19 cellular contexts compared by ENCODE assay signal in genomic region chr17:80677214-80677756, GRCh38.
DNase-seq lines count a peak whose midpoint lies in the region; ATAC-seq lines count a peak whose summit lies in the region.
"Had no signal": no experiment of that assay in that cellular context is flagged by ENCODE, and none has a peak within 500 bp of the region (broad histone marks: within the 10 kb centered on the region; RNA-seq: fewer than 3 reads in every experiment).

No MANE protein-coding gene starts in this region.

- H3K36me3 Mint-ChIP-seq in activated CD4-positive, alpha-beta T cell treated with anti-CD3 and anti-CD28 coated beads for 36 hours (ENCODE audit: low read depth): peaks cover 15% of the 10 kb centered on the region
- H3K36me3 Mint-ChIP-seq in stimulated activated naive CD8-positive, alpha-beta T cell treated with anti-CD3 and anti-CD28 coated beads, Interleukin-15, Interleukin-2, amounts not matched to agents 100 ng/mL and 50 ng/mL, for 24 hours (ENCODE audit: low read depth): peaks cover 14% of the 10 kb centered on the region
- peaks cover 6% of the 10 kb centered on the region for H3K36me3 Mint-ChIP-seq in activated naive CD8-positive, alpha-beta T cell treated with anti-CD3 and anti-CD28 coated beads, Interleukin-2, amount 10 ng/mL, durations not matched to agents 7 days and 5 days

- CTCF ChIA-PET in activated CD4-positive, alpha-beta T cell treated with anti-CD3 and anti-CD28 coated beads for 36 hours (lab: Charles Lee): interaction anchor here (0.8 to 1.8 kb wide), 2 partner anchors 72 to 222 kb away, joined by 3 to 9 read pairs; no protein-coding TSS in a partner anchor

- H3K27me3 Mint-ChIP-seq in activated CD4-positive, alpha-beta T cell treated with anti-CD3 and anti-CD28 coated beads for 36 hours: no peaks in the 10 kb centered on the region
- H3K27me3 Mint-ChIP-seq in stimulated activated naive CD8-positive, alpha-beta T cell treated with anti-CD3 and anti-CD28 coated beads, Interleukin-15, Interleukin-2, amounts not matched to agents 100 ng/mL and 50 ng/mL, for 24 hours: no peaks in the 10 kb centered on the region
- H3K27me3 Mint-ChIP-seq in activated naive CD8-positive, alpha-beta T cell treated with anti-CD3 and anti-CD28 coated beads, Interleukin-2, amount 10 ng/mL, durations not matched to agents 7 days and 5 days: no peaks in the 10 kb centered on the region
- H3K27me3 Mint-ChIP-seq: CD4-positive, CD25-positive, alpha-beta regulatory T cell had no signal

- intact Hi-C loops in activated CD4-positive, alpha-beta T cell treated with anti-CD3 and anti-CD28 coated beads for 36 hours (cut with DNase I, micrococcal nuclease): loop anchor here in 1 of 2 experiments (5.0 kb wide), 3 partner anchors 80 to 115 kb away; no protein-coding TSS in a partner anchor

- peak overlapping the region; percentile 91 for H3K27ac Mint-ChIP-seq in activated CD4-positive, alpha-beta T cell treated with anti-CD3 and anti-CD28 coated beads for 36 hours
- H3K27ac Mint-ChIP-seq in stimulated activated naive CD8-positive, alpha-beta T cell treated with anti-CD3 and anti-CD28 coated beads, Interleukin-15, Interleukin-2, amounts not matched to agents 100 ng/mL and 50 ng/mL, for 24 hours: peak overlapping the region; percentile 81
- H3K27ac Mint-ChIP-seq in activated naive CD8-positive, alpha-beta T cell treated with anti-CD3 and anti-CD28 coated beads, Interleukin-2, amount 10 ng/mL, durations not matched to agents 7 days and 5 days: peak overlapping the region; percentile 66

- no peak for DNase-seq in activated CD4-positive, alpha-beta T cell treated with anti-CD3 and anti-CD28 coated beads for 36 hours
- no peak for DNase-seq in activated CD4-positive, alpha-beta T cell treated with anti-CD3 and anti-CD28 coated beads, Interleukin-2, amount 50 U/mL, for 4 hours
- no peak for DNase-seq in stimulated activated naive CD8-positive, alpha-beta T cell treated with anti-CD3 and anti-CD28 coated beads, Interleukin-15, Interleukin-2, amounts not matched to agents 100 U/mL and 50 U/mL, for 24 hours
- no peak for DNase-seq in activated naive CD8-positive, alpha-beta T cell treated with anti-CD3 and anti-CD28 coated beads, Interleukin-2, amount 10 ng/mL, durations not matched to agents 7 days and 5 days
- no peak for DNase-seq in amygdala (lab: John Stamatoyannopoulos, UW)
- DNase-seq: activated CD4-positive, alpha-beta T cell treated with anti-CD3 and anti-CD28 coated beads, Interleukin-2, amount 50 U/mL, for 48 hours; brain microvascular endothelial cell; CD4-positive, CD25-positive, alpha-beta regulatory T cell; hippocampal formation; left colon; mesendoderm; occipital lobe; stimulated activated CD4-positive, alpha-beta T cell treated with anti-CD3 and anti-CD28 coated beads, Interleukin-15, amount 100 ng/mL, for 24 hours; stomach; T-helper 9 cell; tibial artery had no signal

- peak; percentile 32 for ATAC-seq in activated CD4-positive, alpha-beta T cell treated with anti-CD3 and anti-CD28 coated beads for 36 hours
- ATAC-seq in stimulated activated naive CD8-positive, alpha-beta T cell treated with anti-CD3 and anti-CD28 coated beads, Interleukin-15, Interleukin-2, amounts not matched to agents 100 U/mL and 50 U/mL, for 24 hours: no peak
- ATAC-seq in activated naive CD8-positive, alpha-beta T cell treated with anti-CD3 and anti-CD28 coated beads, Interleukin-2, amount 10 ng/mL, durations not matched to agents 7 days and 5 days (ENCODE audit: low read depth): no peak
- ATAC-seq in GM18907 (IDR thresholded peaks at IDR 0.05; ENCODE audit: unreplicated experiment) (no peak), GM18517 (IDR thresholded peaks at IDR 0.05; ENCODE audit: unreplicated experiment) (no peak)
- ATAC-seq: left colon had no signal

- H3K9me3 Mint-ChIP-seq in activated CD4-positive, alpha-beta T cell treated with anti-CD3 and anti-CD28 coated beads for 36 hours (ENCODE audit: low read depth): no peaks in the 10 kb centered on the region
- no peaks in the 10 kb centered on the region for H3K9me3 Mint-ChIP-seq in stimulated activated naive CD8-positive, alpha-beta T cell treated with anti-CD3 and anti-CD28 coated beads, Interleukin-15, Interleukin-2, amounts not matched to agents 100 ng/mL and 50 ng/mL, for 24 hours
- H3K9me3 Mint-ChIP-seq in activated naive CD8-positive, alpha-beta T cell treated with anti-CD3 and anti-CD28 coated beads, Interleukin-2, amount 10 ng/mL, durations not matched to agents 7 days and 5 days: no peaks in the 10 kb centered on the region

- H3K4me3 Mint-ChIP-seq in activated CD4-positive, alpha-beta T cell treated with anti-CD3 and anti-CD28 coated beads for 36 hours: peak overlapping the region; percentile 48
- H3K4me3 Mint-ChIP-seq in stimulated activated naive CD8-positive, alpha-beta T cell treated with anti-CD3 and anti-CD28 coated beads, Interleukin-15, Interleukin-2, amounts not matched to agents 100 ng/mL and 50 ng/mL, for 24 hours: peak overlapping the region; percentile 55
- H3K4me3 Mint-ChIP-seq in activated naive CD8-positive, alpha-beta T cell treated with anti-CD3 and anti-CD28 coated beads, Interleukin-2, amount 10 ng/mL, durations not matched to agents 7 days and 5 days: no peak overlapping the region
- H3K4me3 Mint-ChIP-seq: CD4-positive, CD25-positive, alpha-beta regulatory T cell had no signal

- peaks cover 74% of the 10 kb centered on the region for H3K4me1 Mint-ChIP-seq in activated CD4-positive, alpha-beta T cell treated with anti-CD3 and anti-CD28 coated beads for 36 hours
- H3K4me1 Mint-ChIP-seq in stimulated activated naive CD8-positive, alpha-beta T cell treated with anti-CD3 and anti-CD28 coated beads, Interleukin-15, Interleukin-2, amounts not matched to agents 100 ng/mL and 50 ng/mL, for 24 hours (ENCODE audit: low read depth): peaks cover 74% of the 10 kb centered on the region
- H3K4me1 Mint-ChIP-seq in activated naive CD8-positive, alpha-beta T cell treated with anti-CD3 and anti-CD28 coated beads, Interleukin-2, amount 10 ng/mL, durations not matched to agents 7 days and 5 days: peaks cover 51% of the 10 kb centered on the region

- POLR2A ChIA-PET in activated CD4-positive, alpha-beta T cell treated with anti-CD3 and anti-CD28 coated beads for 36 hours (lab: Charles Lee): no interaction called here
- POLR2A ChIA-PET in activated naive CD8-positive, alpha-beta T cell treated with anti-CD3 and anti-CD28 coated beads, Interleukin-2, amount 10 ng/mL, durations not matched to agents 7 days and 5 days (lab: Charles Lee): no interaction called here
